Comparison of ENCODE assay signal across 41 cellular contexts in the genomic region with DNA sequence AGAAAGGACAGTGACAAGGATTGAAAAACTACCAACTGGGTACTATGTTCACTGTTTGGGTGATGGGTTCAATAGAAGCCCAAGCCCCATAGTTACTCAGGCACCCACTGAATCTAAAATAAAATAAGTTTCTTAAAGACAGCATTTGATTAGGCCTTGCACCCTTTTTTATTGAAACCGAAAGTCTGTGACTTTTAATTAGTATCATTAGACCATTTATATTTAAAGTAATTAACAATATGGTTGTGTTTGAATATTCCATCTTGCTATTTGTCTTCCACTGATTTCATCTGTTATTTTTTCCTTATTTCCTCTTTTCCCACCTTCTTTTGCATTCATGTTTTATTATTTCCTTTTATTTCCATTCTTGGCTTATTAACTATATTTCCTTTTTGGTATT. TPM values are rescaled to one million over a fixed set of nuclear protein-coding genes. Genes with fewer than 3 reads are reported as not detected.
"Had no signal": no experiment of that assay in that cellular context is flagged by ENCODE, and none has a peak within 500 bp of the region (broad histone marks: within the 10 kb centered on the region; RNA-seq: fewer than 3 reads in every experiment).

No MANE protein-coding gene starts in this region.

- H3K4me3 ChIP-seq: adrenal gland, ascending aorta, body of pancreas, breast epithelium, cardiac muscle cell had no signal

- FAIRE-seq: astrocyte, bronchial epithelial cell had no signal

- H3K27me3 Mint-ChIP-seq: activated naive CD4-positive, alpha-beta T cell treated with anti-CD3 and anti-CD28 coated beads, Interleukin-2, amount 10 ng/mL, durations not matched to agents 7 days and 5 days had no signal

- H3K4me1 Mint-ChIP-seq: activated naive CD4-positive, alpha-beta T cell treated with anti-CD3 and anti-CD28 coated beads, Interleukin-2, amount 10 ng/mL, durations not matched to agents 7 days and 5 days; activated naive CD4-positive, alpha-beta T cell treated with anti-CD3 and anti-CD28 coated beads, Interleukin-2, amount 50 U/mL, for 24 hours; activated naive CD8-positive, alpha-beta T cell treated with anti-CD3 and anti-CD28 coated beads for 36 hours; activated naive CD8-positive, alpha-beta T cell treated with anti-CD3 and anti-CD28 coated beads, Interleukin-2, amount 10 ng/mL, durations not matched to agents 7 days and 5 days; activated naive CD8-positive, alpha-beta T cell treated with anti-CD3 and anti-CD28 coated beads, Interleukin-2, amount 50 U/mL, for 24 hours; activated T-helper 17 cell treated with anti-CD3 and anti-CD28 coated beads, Interleukin-2, amount 50 U/mL, for 72 hours; central memory CD8-positive, alpha-beta T cell had no signal

- DNase-seq: activated effector memory CD4-positive, alpha-beta T cell treated with anti-CD3 and anti-CD28 coated beads, Interleukin-2, amount 50 U/mL, for 16 hours; activated effector memory CD4-positive, alpha-beta T cell treated with Interleukin-2 at 50 U/mL for 16 hours; activated gamma-delta T cell; activated gamma-delta T cell treated with Interleukin-2 at 50 U/mL for 16 hours; activated naive CD4-positive, alpha-beta T cell; activated naive CD4-positive, alpha-beta T cell treated with anti-CD3 and anti-CD28 coated beads for 36 hours; activated naive CD4-positive, alpha-beta T cell treated with anti-CD3 and anti-CD28 coated beads, Interleukin-2, amount 10 ng/mL, durations not matched to agents 7 days and 5 days; activated naive CD4-positive, alpha-beta T cell treated with anti-CD3 and anti-CD28 coated beads, Interleukin-2, amount 50 U/mL, for 16 hours; activated naive CD4-positive, alpha-beta T cell treated with Interleukin-2 at 50 U/mL for 16 hours; activated naive CD8-positive, alpha-beta T cell treated with anti-CD3 and anti-CD28 coated beads for 36 hours; activated naive CD8-positive, alpha-beta T cell treated with anti-CD3 and anti-CD28 coated beads, Interleukin-2, amount 10 ng/mL, durations not matched to agents 7 days and 5 days; activated naive CD8-positive, alpha-beta T cell treated with anti-CD3 and anti-CD28 coated beads, Interleukin-2, amount 50 U/mL, for 24 hours; activated T-cell treated with anti-CD3 and anti-CD28 coated beads, Interleukin-2, amount 50 U/mL, for 24 hours; activated T-cell treated with anti-CD3 and anti-CD28 coated beads, Interleukin-2, amount 50 U/mL, for 4 hours; activated T-cell treated with anti-CD3 and anti-CD28 coated beads, Interleukin-2, amount 50 U/mL, for 48 hours; activated T-cell treated with anti-CD3 and anti-CD28 coated beads, Interleukin-2, amount 50 U/mL, for 72 hours; adrenal gland; amniotic stem cell; amygdala; anterior cingulate cortex; aorta; body of pancreas; brain microvascular endothelial cell; caudate nucleus; central memory CD4-positive, alpha-beta T cell; cerebellar nuclear complex had no signal

- H3K36me3 ChIP-seq: adrenal gland, ascending aorta, brain microvascular endothelial cell, breast epithelium, cardiac muscle cell had no signal

- H3K4me1 ChIP-seq: adrenal gland, ascending aorta, body of pancreas, breast epithelium had no signal

- H3K27me3 ChIP-seq: adrenal gland, ascending aorta, body of pancreas, brain microvascular endothelial cell, cardiac muscle cell had no signal

- H3K4me3 Mint-ChIP-seq: activated naive CD4-positive, alpha-beta T cell treated with anti-CD3 and anti-CD28 coated beads for 36 hours; activated naive CD4-positive, alpha-beta T cell treated with anti-CD3 and anti-CD28 coated beads, Interleukin-2, amount 10 ng/mL, durations not matched to agents 7 days and 5 days; activated naive CD4-positive, alpha-beta T cell treated with anti-CD3 and anti-CD28 coated beads, Interleukin-2, amount 50 U/mL, for 24 hours; activated naive CD8-positive, alpha-beta T cell; activated naive CD8-positive, alpha-beta T cell treated with anti-CD3 and anti-CD28 coated beads for 36 hours; activated naive CD8-positive, alpha-beta T cell treated with anti-CD3 and anti-CD28 coated beads, Interleukin-2, amount 10 ng/mL, durations not matched to agents 7 days and 5 days; activated naive CD8-positive, alpha-beta T cell treated with anti-CD3 and anti-CD28 coated beads, Interleukin-2, amount 50 U/mL, for 24 hours; activated T-cell treated with anti-CD3 and anti-CD28 coated beads, Interleukin-2, amount 50 U/mL, for 24 hours; activated T-cell treated with anti-CD3 and anti-CD28 coated beads, Interleukin-2, amount 50 U/mL, for 4 hours; activated T-cell treated with anti-CD3 and anti-CD28 coated beads, Interleukin-2, amount 50 U/mL, for 72 hours; activated T-helper 1 cell treated with anti-CD3 and anti-CD28 coated beads, Interleukin-12 subunit alpha, Interleukin-12 subunit beta, Interleukin-2, Interleukin-4 antibody, amounts not matched to agents 30 ng/mL and 10 ng/mL and 1 ng/mL, durations not matched to agents 14 hours and 24 hours and 36 hours; activated T-helper 17 cell treated with anti-CD3 and anti-CD28 coated beads, Interleukin-2, amount 50 U/mL, for 72 hours; brain; central memory CD8-positive, alpha-beta T cell had no signal

- H3K27ac Mint-ChIP-seq: activated naive CD4-positive, alpha-beta T cell treated with anti-CD3 and anti-CD28 coated beads for 36 hours; activated naive CD4-positive, alpha-beta T cell treated with anti-CD3 and anti-CD28 coated beads, Interleukin-2, amount 10 ng/mL, durations not matched to agents 7 days and 5 days; activated naive CD4-positive, alpha-beta T cell treated with anti-CD3 and anti-CD28 coated beads, Interleukin-2, amount 50 U/mL, for 24 hours; activated naive CD4-positive, alpha-beta T cell treated with anti-CD3 and anti-CD28 coated beads, Interleukin-2, amount 50 U/mL, for 72 hours; activated naive CD8-positive, alpha-beta T cell; activated naive CD8-positive, alpha-beta T cell treated with anti-CD3 and anti-CD28 coated beads for 36 hours; activated naive CD8-positive, alpha-beta T cell treated with anti-CD3 and anti-CD28 coated beads, Interleukin-2, amount 10 ng/mL, durations not matched to agents 7 days and 5 days; activated naive CD8-positive, alpha-beta T cell treated with anti-CD3 and anti-CD28 coated beads, Interleukin-2, amount 50 U/mL, for 24 hours; activated T-cell treated with anti-CD3 and anti-CD28 coated beads, Interleukin-2, amount 50 U/mL, for 24 hours; activated T-cell treated with anti-CD3 and anti-CD28 coated beads, Interleukin-2, amount 50 U/mL, for 72 hours; activated T-helper 1 cell treated with anti-CD3 and anti-CD28 coated beads, Interleukin-12 subunit alpha, Interleukin-12 subunit beta, Interleukin-2, Interleukin-4 antibody, amounts not matched to agents 30 ng/mL and 10 ng/mL and 1 ng/mL, durations not matched to agents 14 hours and 24 hours and 36 hours; activated T-helper 17 cell treated with anti-CD3 and anti-CD28 coated beads, Interleukin-2, amount 50 U/mL, for 72 hours; activated T-helper 2 cell treated with anti-CD3 and anti-CD28 coated beads, Interferon-gamma antibody, Interleukin-2, Interleukin-4, amounts not matched to agents 10 μg/mL and 5 μg/mL and 100 μg/mL, durations not matched to agents 14 hours and 24 hours and 36 hours; brain had no signal

- ATAC-seq: activated naive CD4-positive, alpha-beta T cell treated with anti-CD3 and anti-CD28 coated beads, Interleukin-2, amount 50 U/mL, for 72 hours; activated naive CD8-positive, alpha-beta T cell treated with anti-CD3 and anti-CD28 coated beads, Interleukin-2, amount 50 U/mL, for 24 hours; activated T-cell treated with anti-CD3 and anti-CD28 coated beads, Interleukin-2, amount 50 U/mL, for 4 hours; activated T-cell treated with anti-CD3 and anti-CD28 coated beads, Interleukin-2, amount 50 U/mL, for 72 hours; activated T-helper 17 cell treated with anti-CD3 and anti-CD28 coated beads, Interleukin-2, amount 50 U/mL, for 72 hours; body of pancreas had no signal

- H3K9me3 ChIP-seq: adrenal gland, ascending aorta, body of pancreas had no signal

- H3K27ac ChIP-seq: adrenal gland, ascending aorta, body of pancreas, brain microvascular endothelial cell, breast epithelium, cardiac muscle cell had no signal

- H3K36me3 Mint-ChIP-seq: activated naive CD4-positive, alpha-beta T cell treated with anti-CD3 and anti-CD28 coated beads, Interleukin-2, amount 10 ng/mL, durations not matched to agents 7 days and 5 days; activated naive CD4-positive, alpha-beta T cell treated with anti-CD3 and anti-CD28 coated beads, Interleukin-2, amount 50 U/mL, for 24 hours; activated naive CD8-positive, alpha-beta T cell; activated naive CD8-positive, alpha-beta T cell treated with anti-CD3 and anti-CD28 coated beads for 36 hours; activated naive CD8-positive, alpha-beta T cell treated with anti-CD3 and anti-CD28 coated beads, Interleukin-2, amount 10 ng/mL, durations not matched to agents 7 days and 5 days; brain had no signal

- H3K9me3 Mint-ChIP-seq: activated naive CD4-positive, alpha-beta T cell treated with anti-CD3 and anti-CD28 coated beads for 36 hours; activated naive CD4-positive, alpha-beta T cell treated with anti-CD3 and anti-CD28 coated beads, Interleukin-2, amount 50 U/mL, for 24 hours; activated T-helper 1 cell treated with anti-CD3 and anti-CD28 coated beads, Interleukin-12 subunit alpha, Interleukin-12 subunit beta, Interleukin-2, Interleukin-4 antibody, amounts not matched to agents 30 ng/mL and 10 ng/mL and 1 ng/mL, durations not matched to agents 14 hours and 24 hours and 36 hours had no signal

RNA-seq across cellular contexts. Expression of a gene that starts 27.4 kb away (rescaled TPM):
- total RNA-seq: activated naive CD4-positive, alpha-beta T cell treated with anti-CD3 and anti-CD28 coated beads for 36 hours; activated naive CD4-positive, alpha-beta T cell treated with anti-CD3 and anti-CD28 coated beads, Interleukin-2, amount 50 U/mL, for 72 hours; activated naive CD8-positive, alpha-beta T cell treated with anti-CD3 and anti-CD28 coated beads for 36 hours; activated naive CD8-positive, alpha-beta T cell treated with anti-CD3 and anti-CD28 coated beads, Interleukin-2, amount 10 ng/mL, durations not matched to agents 7 days and 5 days; activated T-cell treated with anti-CD3 and anti-CD28 coated beads, Interleukin-2, amount 50 U/mL, for 4 hours; activated T-cell treated with anti-CD3 and anti-CD28 coated beads, Interleukin-2, amount 50 U/mL, for 72 hours; activated T-helper 1 cell treated with anti-CD3 and anti-CD28 coated beads, Interleukin-12 subunit alpha, Interleukin-12 subunit beta, Interleukin-2, Interleukin-4 antibody, amounts not matched to agents 30 ng/mL and 10 ng/mL and 1 ng/mL, durations not matched to agents 14 hours and 24 hours and 36 hours; activated T-helper 17 cell treated with anti-CD3 and anti-CD28 coated beads, Interleukin-2, amount 50 U/mL, for 72 hours; activated T-helper 2 cell treated with anti-CD3 and anti-CD28 coated beads, Interferon-gamma antibody, Interleukin-2, Interleukin-4, amounts not matched to agents 10 μg/mL and 5 μg/mL and 100 μg/mL, durations not matched to agents 14 hours and 24 hours and 36 hours; adrenal gland; aorta; ascending aorta; cardiac muscle cell; cardiac septum; cerebellum had no signal
- polyA plus RNA-seq: aorta, cardiac muscle cell had no signal
